Comparison of ENCODE assay signal across 18 cellular contexts in genomic region chr3:24020036-24020691, GRCh38.
"Had no signal": no experiment of that assay in that cellular context is flagged by ENCODE, and none has a peak within 500 bp of the region (broad histone marks: within the 10 kb centered on the region; RNA-seq: fewer than 3 reads in every experiment).

No MANE protein-coding gene starts in this region.

- H3K27ac Mint-ChIP-seq: activated CD4-positive, alpha-beta T cell treated with anti-CD3 and anti-CD28 coated beads, Interleukin-2, amount 10 ng/mL, durations not matched to agents 24 days and 14 days; activated naive CD8-positive, alpha-beta T cell treated with anti-CD3 and anti-CD28 coated beads for 36 hours; activated T-cell treated with anti-CD3 and anti-CD28 coated beads, Interleukin-2, amount 50 U/mL, for 72 hours; type B pancreatic cell had no signal

- H3K27me3 ChIP-seq: body of pancreas, colonic mucosa, esophagus muscularis mucosa, left lung had no signal

- H3K27ac ChIP-seq: body of pancreas, colonic mucosa, esophagus muscularis mucosa, left lung had no signal

- H3K9me3 Mint-ChIP-seq: activated CD4-positive, alpha-beta T cell treated with anti-CD3 and anti-CD28 coated beads, Interleukin-2, amount 10 ng/mL, durations not matched to agents 24 days and 14 days; activated naive CD8-positive, alpha-beta T cell treated with anti-CD3 and anti-CD28 coated beads for 36 hours; activated T-cell treated with anti-CD3 and anti-CD28 coated beads, Interleukin-2, amount 50 U/mL, for 72 hours; naive B cell; type B pancreatic cell had no signal

- DNase-seq: activated CD4-positive, alpha-beta T cell treated with anti-CD3 and anti-CD28 coated beads, Interleukin-2, amount 10 ng/mL, durations not matched to agents 24 days and 14 days; activated CD4-positive, CD25-positive, alpha-beta regulatory T cell; activated CD8-positive, alpha-beta memory T cell treated with anti-CD3 and anti-CD28 coated beads, Interleukin-2, amount 50 U/mL, for 48 hours; activated gamma-delta T cell; activated naive CD8-positive, alpha-beta T cell treated with anti-CD3 and anti-CD28 coated beads for 36 hours; activated T-cell treated with anti-CD3 and anti-CD28 coated beads, Interleukin-2, amount 50 U/mL, for 72 hours; amygdala; body of pancreas; central memory CD4-positive, alpha-beta T cell; colonic mucosa; hypothalamus; kidney; naive B cell; stimulated activated CD4-positive, alpha-beta T cell treated with anti-CD3 and anti-CD28 coated beads, Interleukin-4, amount 100 ng/mL, for 24 hours; stimulated activated naive CD4-positive, alpha-beta T cell treated with Interleukin-2 at 50 U/mL for 16 hours had no signal

- H3K4me3 Mint-ChIP-seq: activated CD4-positive, alpha-beta T cell treated with anti-CD3 and anti-CD28 coated beads, Interleukin-2, amount 10 ng/mL, durations not matched to agents 24 days and 14 days; activated naive CD8-positive, alpha-beta T cell treated with anti-CD3 and anti-CD28 coated beads for 36 hours; activated T-cell treated with anti-CD3 and anti-CD28 coated beads, Interleukin-2, amount 50 U/mL, for 72 hours; naive B cell; type B pancreatic cell had no signal

- H3K4me3 ChIP-seq: body of pancreas, colonic mucosa, esophagus muscularis mucosa, left lung had no signal

- ATAC-seq: activated T-cell treated with anti-CD3 and anti-CD28 coated beads, Interleukin-2, amount 50 U/mL, for 72 hours; body of pancreas; left lung had no signal

- H3K36me3 Mint-ChIP-seq: activated naive CD8-positive, alpha-beta T cell treated with anti-CD3 and anti-CD28 coated beads for 36 hours; naive B cell; type B pancreatic cell had no signal

- H3K4me1 Mint-ChIP-seq: activated CD4-positive, alpha-beta T cell treated with anti-CD3 and anti-CD28 coated beads, Interleukin-2, amount 10 ng/mL, durations not matched to agents 24 days and 14 days; activated naive CD8-positive, alpha-beta T cell treated with anti-CD3 and anti-CD28 coated beads for 36 hours had no signal

- H3K36me3 ChIP-seq: colonic mucosa, esophagus muscularis mucosa, left lung had no signal
